Comparison of ENCODE assay signal across 1 cellular context in the genomic region with DNA sequence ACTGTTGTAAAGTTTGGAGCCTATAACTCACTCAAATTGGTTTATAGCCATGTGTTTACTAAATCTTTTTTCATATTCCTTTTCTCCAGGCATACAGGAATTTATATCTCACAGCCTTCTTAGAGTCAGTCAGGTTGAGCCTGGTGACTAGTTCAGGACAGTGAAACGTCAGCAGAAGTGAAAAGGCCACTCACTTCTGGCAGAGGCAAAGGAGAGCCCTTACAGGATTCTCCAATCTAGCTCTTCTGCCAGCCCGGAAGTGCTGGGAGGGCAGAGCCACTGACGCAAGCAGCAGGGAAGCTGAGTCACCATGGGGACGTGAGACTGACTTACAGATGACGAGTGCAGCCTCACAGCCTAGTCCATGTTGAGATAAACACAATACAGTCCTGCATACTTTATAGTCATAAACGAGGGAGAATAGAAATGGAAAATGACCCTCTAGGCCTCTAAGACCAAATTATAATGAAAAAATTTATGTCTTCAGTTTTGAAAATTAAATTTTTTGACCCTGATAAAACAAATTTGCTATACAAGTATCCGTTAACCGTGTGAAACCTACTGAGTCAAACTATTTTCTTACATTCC.
TF ChIP-seq lines count a peak whose summit lies in the region.

No MANE protein-coding gene starts in this region.

TF ChIP-seq in K562, 482 proteins besides CTCF, POLR2A, EP300 and RAD21 (continued from another document and continues in another):
- TF ChIP-seq, protein P1, sequence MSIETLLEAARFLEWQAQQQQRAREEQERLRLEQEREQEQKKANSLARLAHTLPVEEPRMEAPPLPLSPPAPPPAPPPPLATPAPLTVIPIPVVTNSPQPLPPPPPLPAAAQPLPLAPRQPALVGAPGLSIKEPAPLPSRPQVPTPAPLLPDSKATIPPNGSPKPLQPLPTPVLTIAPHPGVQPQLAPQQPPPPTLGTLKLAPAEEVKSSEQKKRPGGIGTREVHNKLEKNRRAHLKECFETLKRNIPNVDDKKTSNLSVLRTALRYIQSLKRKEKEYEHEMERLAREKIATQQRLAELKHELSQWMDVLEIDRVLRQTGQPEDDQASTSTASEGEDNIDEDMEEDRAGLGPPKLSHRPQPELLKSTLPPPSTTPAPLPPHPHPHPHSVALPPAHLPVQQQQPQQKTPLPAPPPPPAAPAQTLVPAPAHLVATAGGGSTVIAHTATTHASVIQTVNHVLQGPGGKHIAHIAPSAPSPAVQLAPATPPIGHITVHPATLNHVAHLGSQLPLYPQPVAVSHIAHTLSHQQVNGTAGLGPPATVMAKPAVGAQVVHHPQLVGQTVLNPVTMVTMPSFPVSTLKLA (conservative IDR thresholded peaks at IDR 0.05), result peak; percentile 40 to 59; a peak in 2 of 4 replicates
- TF ChIP-seq ZNF282 (CRISPR knock-in tag; IDR thresholded peaks at IDR 0.05), result no peak
- TF ChIP-seq ZNF184 (CRISPR knock-in tag; IDR thresholded peaks at IDR 0.05), result no peak
- TF ChIP-seq MEF2D (tag; conservative IDR thresholded peaks at IDR 0.05; ENCODE audit: low read depth), result no peak
- TF ChIP-seq KLF6 (CRISPR knock-in tag; IDR thresholded peaks at IDR 0.05; ENCODE audit: borderline replicate concordance), result no peak
- TF ChIP-seq ZNF24 (IDR thresholded peaks at IDR 0.05), result no peak
- TF ChIP-seq, protein P2, sequence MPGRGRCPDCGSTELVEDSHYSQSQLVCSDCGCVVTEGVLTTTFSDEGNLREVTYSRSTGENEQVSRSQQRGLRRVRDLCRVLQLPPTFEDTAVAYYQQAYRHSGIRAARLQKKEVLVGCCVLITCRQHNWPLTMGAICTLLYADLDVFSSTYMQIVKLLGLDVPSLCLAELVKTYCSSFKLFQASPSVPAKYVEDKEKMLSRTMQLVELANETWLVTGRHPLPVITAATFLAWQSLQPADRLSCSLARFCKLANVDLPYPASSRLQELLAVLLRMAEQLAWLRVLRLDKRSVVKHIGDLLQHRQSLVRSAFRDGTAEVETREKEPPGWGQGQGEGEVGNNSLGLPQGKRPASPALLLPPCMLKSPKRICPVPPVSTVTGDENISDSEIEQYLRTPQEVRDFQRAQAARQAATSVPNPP (IDR thresholded peaks at IDR 0.05; ENCODE audit: borderline replicate concordance, insufficient read depth, insufficient read length), result no peak
- TF ChIP-seq, protein P3, sequence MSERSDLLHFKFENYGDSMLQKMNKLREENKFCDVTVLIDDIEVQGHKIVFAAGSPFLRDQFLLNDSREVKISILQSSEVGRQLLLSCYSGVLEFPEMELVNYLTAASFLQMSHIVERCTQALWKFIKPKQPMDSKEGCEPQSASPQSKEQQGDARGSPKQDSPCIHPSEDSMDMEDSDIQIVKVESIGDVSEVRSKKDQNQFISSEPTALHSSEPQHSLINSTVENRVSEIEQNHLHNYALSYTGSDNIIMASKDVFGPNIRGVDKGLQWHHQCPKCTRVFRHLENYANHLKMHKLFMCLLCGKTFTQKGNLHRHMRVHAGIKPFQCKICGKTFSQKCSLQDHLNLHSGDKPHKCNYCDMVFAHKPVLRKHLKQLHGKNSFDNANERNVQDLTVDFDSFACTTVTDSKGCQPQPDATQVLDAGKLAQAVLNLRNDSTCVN (CRISPR knock-in tag; IDR thresholded peaks at IDR 0.05), result no peak
- no peak for TF ChIP-seq TCF7L2 (IDR thresholded peaks at IDR 0.05; ENCODE audit: low read depth, low read length)
- TF ChIP-seq, protein P4, sequence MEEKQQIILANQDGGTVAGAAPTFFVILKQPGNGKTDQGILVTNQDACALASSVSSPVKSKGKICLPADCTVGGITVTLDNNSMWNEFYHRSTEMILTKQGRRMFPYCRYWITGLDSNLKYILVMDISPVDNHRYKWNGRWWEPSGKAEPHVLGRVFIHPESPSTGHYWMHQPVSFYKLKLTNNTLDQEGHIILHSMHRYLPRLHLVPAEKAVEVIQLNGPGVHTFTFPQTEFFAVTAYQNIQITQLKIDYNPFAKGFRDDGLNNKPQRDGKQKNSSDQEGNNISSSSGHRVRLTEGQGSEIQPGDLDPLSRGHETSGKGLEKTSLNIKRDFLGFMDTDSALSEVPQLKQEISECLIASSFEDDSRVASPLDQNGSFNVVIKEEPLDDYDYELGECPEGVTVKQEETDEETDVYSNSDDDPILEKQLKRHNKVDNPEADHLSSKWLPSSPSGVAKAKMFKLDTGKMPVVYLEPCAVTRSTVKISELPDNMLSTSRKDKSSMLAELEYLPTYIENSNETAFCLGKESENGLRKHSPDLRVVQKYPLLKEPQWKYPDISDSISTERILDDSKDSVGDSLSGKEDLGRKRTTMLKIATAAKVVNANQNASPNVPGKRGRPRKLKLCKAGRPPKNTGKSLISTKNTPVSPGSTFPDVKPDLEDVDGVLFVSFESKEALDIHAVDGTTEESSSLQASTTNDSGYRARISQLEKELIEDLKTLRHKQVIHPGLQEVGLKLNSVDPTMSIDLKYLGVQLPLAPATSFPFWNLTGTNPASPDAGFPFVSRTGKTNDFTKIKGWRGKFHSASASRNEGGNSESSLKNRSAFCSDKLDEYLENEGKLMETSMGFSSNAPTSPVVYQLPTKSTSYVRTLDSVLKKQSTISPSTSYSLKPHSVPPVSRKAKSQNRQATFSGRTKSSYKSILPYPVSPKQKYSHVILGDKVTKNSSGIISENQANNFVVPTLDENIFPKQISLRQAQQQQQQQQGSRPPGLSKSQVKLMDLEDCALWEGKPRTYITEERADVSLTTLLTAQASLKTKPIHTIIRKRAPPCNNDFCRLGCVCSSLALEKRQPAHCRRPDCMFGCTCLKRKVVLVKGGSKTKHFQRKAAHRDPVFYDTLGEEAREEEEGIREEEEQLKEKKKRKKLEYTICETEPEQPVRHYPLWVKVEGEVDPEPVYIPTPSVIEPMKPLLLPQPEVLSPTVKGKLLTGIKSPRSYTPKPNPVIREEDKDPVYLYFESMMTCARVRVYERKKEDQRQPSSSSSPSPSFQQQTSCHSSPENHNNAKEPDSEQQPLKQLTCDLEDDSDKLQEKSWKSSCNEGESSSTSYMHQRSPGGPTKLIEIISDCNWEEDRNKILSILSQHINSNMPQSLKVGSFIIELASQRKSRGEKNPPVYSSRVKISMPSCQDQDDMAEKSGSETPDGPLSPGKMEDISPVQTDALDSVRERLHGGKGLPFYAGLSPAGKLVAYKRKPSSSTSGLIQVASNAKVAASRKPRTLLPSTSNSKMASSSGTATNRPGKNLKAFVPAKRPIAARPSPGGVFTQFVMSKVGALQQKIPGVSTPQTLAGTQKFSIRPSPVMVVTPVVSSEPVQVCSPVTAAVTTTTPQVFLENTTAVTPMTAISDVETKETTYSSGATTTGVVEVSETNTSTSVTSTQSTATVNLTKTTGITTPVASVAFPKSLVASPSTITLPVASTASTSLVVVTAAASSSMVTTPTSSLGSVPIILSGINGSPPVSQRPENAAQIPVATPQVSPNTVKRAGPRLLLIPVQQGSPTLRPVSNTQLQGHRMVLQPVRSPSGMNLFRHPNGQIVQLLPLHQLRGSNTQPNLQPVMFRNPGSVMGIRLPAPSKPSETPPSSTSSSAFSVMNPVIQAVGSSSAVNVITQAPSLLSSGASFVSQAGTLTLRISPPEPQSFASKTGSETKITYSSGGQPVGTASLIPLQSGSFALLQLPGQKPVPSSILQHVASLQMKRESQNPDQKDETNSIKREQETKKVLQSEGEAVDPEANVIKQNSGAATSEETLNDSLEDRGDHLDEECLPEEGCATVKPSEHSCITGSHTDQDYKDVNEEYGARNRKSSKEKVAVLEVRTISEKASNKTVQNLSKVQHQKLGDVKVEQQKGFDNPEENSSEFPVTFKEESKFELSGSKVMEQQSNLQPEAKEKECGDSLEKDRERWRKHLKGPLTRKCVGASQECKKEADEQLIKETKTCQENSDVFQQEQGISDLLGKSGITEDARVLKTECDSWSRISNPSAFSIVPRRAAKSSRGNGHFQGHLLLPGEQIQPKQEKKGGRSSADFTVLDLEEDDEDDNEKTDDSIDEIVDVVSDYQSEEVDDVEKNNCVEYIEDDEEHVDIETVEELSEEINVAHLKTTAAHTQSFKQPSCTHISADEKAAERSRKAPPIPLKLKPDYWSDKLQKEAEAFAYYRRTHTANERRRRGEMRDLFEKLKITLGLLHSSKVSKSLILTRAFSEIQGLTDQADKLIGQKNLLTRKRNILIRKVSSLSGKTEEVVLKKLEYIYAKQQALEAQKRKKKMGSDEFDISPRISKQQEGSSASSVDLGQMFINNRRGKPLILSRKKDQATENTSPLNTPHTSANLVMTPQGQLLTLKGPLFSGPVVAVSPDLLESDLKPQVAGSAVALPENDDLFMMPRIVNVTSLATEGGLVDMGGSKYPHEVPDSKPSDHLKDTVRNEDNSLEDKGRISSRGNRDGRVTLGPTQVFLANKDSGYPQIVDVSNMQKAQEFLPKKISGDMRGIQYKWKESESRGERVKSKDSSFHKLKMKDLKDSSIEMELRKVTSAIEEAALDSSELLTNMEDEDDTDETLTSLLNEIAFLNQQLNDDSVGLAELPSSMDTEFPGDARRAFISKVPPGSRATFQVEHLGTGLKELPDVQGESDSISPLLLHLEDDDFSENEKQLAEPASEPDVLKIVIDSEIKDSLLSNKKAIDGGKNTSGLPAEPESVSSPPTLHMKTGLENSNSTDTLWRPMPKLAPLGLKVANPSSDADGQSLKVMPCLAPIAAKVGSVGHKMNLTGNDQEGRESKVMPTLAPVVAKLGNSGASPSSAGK (IDR thresholded peaks at IDR 0.05), result no peak
- peak; percentile 62; the same call in 1 of the 2 replicates for TF ChIP-seq LCOR (CRISPR knock-in tag; IDR thresholded peaks at IDR 0.05)
- peak; percentile 18 for TF ChIP-seq CCNT2 (IDR thresholded peaks at IDR 0.05; ENCODE audit: borderline replicate concordance, extremely low read depth, insufficient read length, low read depth, low read length)
- TF ChIP-seq, protein P5, sequence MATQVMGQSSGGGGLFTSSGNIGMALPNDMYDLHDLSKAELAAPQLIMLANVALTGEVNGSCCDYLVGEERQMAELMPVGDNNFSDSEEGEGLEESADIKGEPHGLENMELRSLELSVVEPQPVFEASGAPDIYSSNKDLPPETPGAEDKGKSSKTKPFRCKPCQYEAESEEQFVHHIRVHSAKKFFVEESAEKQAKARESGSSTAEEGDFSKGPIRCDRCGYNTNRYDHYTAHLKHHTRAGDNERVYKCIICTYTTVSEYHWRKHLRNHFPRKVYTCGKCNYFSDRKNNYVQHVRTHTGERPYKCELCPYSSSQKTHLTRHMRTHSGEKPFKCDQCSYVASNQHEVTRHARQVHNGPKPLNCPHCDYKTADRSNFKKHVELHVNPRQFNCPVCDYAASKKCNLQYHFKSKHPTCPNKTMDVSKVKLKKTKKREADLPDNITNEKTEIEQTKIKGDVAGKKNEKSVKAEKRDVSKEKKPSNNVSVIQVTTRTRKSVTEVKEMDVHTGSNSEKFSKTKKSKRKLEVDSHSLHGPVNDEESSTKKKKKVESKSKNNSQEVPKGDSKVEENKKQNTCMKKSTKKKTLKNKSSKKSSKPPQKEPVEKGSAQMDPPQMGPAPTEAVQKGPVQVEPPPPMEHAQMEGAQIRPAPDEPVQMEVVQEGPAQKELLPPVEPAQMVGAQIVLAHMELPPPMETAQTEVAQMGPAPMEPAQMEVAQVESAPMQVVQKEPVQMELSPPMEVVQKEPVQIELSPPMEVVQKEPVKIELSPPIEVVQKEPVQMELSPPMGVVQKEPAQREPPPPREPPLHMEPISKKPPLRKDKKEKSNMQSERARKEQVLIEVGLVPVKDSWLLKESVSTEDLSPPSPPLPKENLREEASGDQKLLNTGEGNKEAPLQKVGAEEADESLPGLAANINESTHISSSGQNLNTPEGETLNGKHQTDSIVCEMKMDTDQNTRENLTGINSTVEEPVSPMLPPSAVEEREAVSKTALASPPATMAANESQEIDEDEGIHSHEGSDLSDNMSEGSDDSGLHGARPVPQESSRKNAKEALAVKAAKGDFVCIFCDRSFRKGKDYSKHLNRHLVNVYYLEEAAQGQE (CRISPR knock-in tag; IDR thresholded peaks at IDR 0.05; ENCODE audit: low read depth), result no peak
- TF ChIP-seq POLR2G (IDR thresholded peaks at IDR 0.05; ENCODE audit: low read depth, low read length), result peak; percentile 44; the same call in 1 of the 2 replicates
- no peak for TF ChIP-seq XRCC3 (IDR thresholded peaks at IDR 0.05)
- TF ChIP-seq SP2 (IDR thresholded peaks at IDR 0.05; ENCODE audit: extremely low read depth, low read depth, low read length, poor library complexity, severe bottlenecking), result no peak
- no peak for TF ChIP-seq HSF4 (CRISPR knock-in tag; IDR thresholded peaks at IDR 0.05; ENCODE audit: borderline replicate concordance)
- TF ChIP-seq, protein P6, sequence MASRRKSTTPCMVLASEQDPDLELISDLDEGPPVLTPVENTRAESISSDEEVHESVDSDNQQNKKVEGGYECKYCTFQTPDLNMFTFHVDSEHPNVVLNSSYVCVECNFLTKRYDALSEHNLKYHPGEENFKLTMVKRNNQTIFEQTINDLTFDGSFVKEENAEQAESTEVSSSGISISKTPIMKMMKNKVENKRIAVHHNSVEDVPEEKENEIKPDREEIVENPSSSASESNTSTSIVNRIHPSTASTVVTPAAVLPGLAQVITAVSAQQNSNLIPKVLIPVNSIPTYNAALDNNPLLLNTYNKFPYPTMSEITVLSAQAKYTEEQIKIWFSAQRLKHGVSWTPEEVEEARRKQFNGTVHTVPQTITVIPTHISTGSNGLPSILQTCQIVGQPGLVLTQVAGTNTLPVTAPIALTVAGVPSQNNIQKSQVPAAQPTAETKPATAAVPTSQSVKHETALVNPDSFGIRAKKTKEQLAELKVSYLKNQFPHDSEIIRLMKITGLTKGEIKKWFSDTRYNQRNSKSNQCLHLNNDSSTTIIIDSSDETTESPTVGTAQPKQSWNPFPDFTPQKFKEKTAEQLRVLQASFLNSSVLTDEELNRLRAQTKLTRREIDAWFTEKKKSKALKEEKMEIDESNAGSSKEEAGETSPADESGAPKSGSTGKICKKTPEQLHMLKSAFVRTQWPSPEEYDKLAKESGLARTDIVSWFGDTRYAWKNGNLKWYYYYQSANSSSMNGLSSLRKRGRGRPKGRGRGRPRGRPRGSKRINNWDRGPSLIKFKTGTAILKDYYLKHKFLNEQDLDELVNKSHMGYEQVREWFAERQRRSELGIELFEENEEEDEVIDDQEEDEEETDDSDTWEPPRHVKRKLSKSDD (conservative IDR thresholded peaks at IDR 0.05; ENCODE audit: low read length), result no peak
- TF ChIP-seq STAG1 (CRISPR knock-in tag; IDR thresholded peaks at IDR 0.05; ENCODE audit: borderline replicate concordance), result no peak
- no peak for TF ChIP-seq PHB (CRISPR knock-in tag; IDR thresholded peaks at IDR 0.05)
- no peak for TF ChIP-seq TCFL5 (CRISPR knock-in tag; conservative IDR thresholded peaks at IDR 0.05)
- TF ChIP-seq ZNF77 (CRISPR knock-in tag; IDR thresholded peaks at IDR 0.05), result no peak
- TF ChIP-seq, protein P7, sequence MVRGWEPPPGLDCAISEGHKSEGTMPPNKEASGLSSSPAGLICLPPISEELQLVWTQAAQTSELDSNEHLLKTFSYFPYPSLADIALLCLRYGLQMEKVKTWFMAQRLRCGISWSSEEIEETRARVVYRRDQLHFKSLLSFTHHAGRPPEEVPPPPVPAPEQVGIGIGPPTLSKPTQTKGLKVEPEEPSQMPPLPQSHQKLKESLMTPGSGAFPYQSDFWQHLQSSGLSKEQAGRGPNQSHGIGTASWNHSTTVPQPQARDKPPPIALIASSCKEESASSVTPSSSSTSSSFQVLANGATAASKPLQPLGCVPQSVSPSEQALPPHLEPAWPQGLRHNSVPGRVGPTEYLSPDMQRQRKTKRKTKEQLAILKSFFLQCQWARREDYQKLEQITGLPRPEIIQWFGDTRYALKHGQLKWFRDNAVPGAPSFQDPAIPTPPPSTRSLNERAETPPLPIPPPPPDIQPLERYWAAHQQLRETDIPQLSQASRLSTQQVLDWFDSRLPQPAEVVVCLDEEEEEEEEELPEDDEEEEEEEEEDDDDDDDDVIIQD (CRISPR knock-in tag; IDR thresholded peaks at IDR 0.05), result no peak
- TF ChIP-seq ASH1L (IDR thresholded peaks at IDR 0.05; ENCODE audit: borderline replicate concordance, low read depth, partially characterized antibody), result peak; percentile 36
- no peak for TF ChIP-seq ZBED1 (IDR thresholded peaks at IDR 0.05)
